In the genomic region with DNA sequence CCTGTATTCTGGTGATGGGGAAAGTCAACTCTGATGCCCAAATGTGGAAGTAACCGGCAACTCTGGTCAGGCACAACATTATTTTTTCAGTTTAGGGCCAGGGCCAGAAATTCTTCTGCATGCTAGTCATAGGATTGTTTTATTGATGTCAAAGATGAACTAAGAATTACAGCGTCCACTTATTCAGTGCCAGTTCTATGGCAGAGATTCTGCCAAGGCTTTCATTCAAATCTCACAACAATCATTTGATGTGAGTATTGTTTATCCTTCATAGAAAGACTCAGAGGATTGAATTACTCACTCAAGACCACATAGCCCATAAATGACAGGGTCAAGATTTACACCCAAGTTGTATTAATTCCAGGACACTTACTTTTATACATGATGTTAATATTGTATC, we compare ENCODE assay signal across 16 cellular contexts.
A peak's percentile ranks its signal among the peaks of the same experiment; 100 is the strongest.
DNase-seq lines count a peak whose midpoint lies in the region; ATAC-seq lines count a peak whose summit lies in the region.
"Had no signal": no experiment of that assay in that cellular context is flagged by ENCODE, and none has a peak within 500 bp of the region (broad histone marks: within the 10 kb centered on the region; RNA-seq: fewer than 3 reads in every experiment).

No MANE protein-coding gene starts in this region.

- DNase-seq in EL: peak; percentile 88
- peak; percentile 12 for DNase-seq in RKO (ENCODE audit: low spot score)
- peak; percentile 45 for DNase-seq in epithelial cell of prostate (ENCODE audit: low read depth, low spot score)
- DNase-seq in renal cortical epithelial cell (ENCODE audit: low read depth): peak; percentile 39
- DNase-seq in NCI-H345 (lab: John Stamatoyannopoulos, UW): no peak
- DNase-seq in T-helper 9 cell: no peak
- DNase-seq: activated CD4-positive, CD25-positive, alpha-beta regulatory T cell treated with anti-CD3 and anti-CD28 coated beads, Interleukin-2, amount 50 U/mL, for 72 hours; colonic mucosa; NCI-H1092 treated with DMSO at 0.1 percent for 48 hours; NCI-H510A; small intestine had no signal

- peak overlapping the region; percentile 3 for H3K27ac ChIP-seq in epithelial cell of prostate
- H3K27ac ChIP-seq: colonic mucosa had no signal

- ATAC-seq in HG03039 (IDR thresholded peaks at IDR 0.05; ENCODE audit: unreplicated experiment) (no peak), GM19395 (IDR thresholded peaks at IDR 0.05; ENCODE audit: unreplicated experiment) (no peak)
- ATAC-seq: activated naive CD4-positive, alpha-beta T cell treated with anti-CD3 and anti-CD28 coated beads, Interleukin-2, amount 50 U/mL, for 72 hours; GM12878; Panc1 had no signal

Comparison
In these comparisons a context has a peak if more than half of its experiments do, and no peak if none do; other contexts are left out.
1. DNase-seq: peak in EL (single experiment), RKO (single experiment), epithelial cell of prostate (single experiment) and renal cortical epithelial cell (single experiment); none in NCI-H345 (single experiment) and T-helper 9 cell (single experiment).